ENCODE assay signal across 8 cellular contexts in the genomic region with DNA sequence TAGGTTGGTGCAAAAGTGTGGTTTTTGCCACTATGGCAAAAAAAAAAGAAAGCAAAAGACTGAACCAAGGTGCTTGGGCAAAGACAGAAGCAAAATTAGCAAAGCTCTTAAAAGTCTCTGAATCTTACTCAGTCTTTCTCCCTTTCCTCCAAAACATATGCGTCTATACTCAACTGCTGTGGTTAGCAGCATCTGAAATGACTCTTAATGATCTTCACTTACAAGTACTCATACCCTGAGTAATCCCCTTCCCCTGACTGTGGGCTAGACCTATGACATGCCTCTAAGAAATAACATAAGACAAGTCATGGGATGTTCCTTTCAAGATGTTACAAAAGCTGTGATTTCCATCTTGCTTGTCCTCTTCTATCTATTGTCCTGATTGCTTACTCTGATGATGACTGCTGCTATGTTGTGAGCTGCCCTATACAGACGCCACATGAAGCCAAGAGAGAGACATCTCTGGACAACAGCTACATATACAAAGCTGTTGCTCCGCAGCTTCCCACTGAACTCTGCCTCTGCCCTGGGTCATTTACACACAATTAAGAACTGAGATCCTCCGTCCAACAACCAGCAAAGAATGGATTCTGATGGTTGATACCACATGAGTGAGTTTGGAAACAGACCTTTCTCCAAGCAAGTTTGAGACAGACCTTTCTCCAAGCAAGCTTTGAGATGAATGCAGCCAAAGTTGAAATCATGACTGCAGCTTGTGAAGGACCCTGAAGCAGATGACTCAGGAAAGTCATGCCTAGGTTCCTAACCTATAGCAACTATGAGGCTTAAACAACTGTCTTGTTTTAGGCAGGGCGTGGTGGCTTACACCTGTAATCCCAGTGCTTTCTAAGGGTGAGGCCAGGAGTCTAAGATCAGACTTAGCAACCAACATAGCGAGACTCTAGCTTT. TPM values are rescaled to one million over a fixed set of nuclear protein-coding genes. Genes with fewer than 3 reads are reported as not detected.
A peak's percentile ranks its signal among the peaks of the same experiment; 100 is the strongest.
DNase-seq lines count a peak whose midpoint lies in the region; ATAC-seq and TF ChIP-seq lines count a peak whose summit lies in the region.

No MANE protein-coding gene starts in this region.

- DNase-seq in EL, result peak; percentile 78
- DNase-seq in T-helper 17 cell, result no peak
- no peak for DNase-seq in left colon
- no peak for DNase-seq in MM.1S
- DNase-seq in upper lobe of right lung, result no peak
- no peak for DNase-seq in stomach
- DNase-seq in islet precursor cell, result no peak

- H3K27me3 Mint-ChIP-seq in T-helper 17 cell, result no peaks in the 10 kb centered on the region

- no peak overlapping the region for H3K9ac ChIP-seq in MM.1S (ENCODE audit: low read length)

- ATAC-seq in GM21529 (IDR thresholded peaks at IDR 0.05; ENCODE audit: unreplicated experiment) (peak; percentile 63), T-helper 17 cell (peak; percentile 68), left colon (peak; percentile 58), upper lobe of right lung (no peak)

- peaks cover 7% of the 10 kb centered on the region for H3K36me3 Mint-ChIP-seq in T-helper 17 cell (ENCODE audit: low read depth)

- H3K4me3 ChIP-seq in MM.1S (ENCODE audit: low read length), result no peak overlapping the region
- no peak overlapping the region for H3K4me3 ChIP-seq in upper lobe of right lung
- H3K4me3 ChIP-seq in stomach, result no peak overlapping the region

- H3K27ac Mint-ChIP-seq in T-helper 17 cell, result no peak overlapping the region

- WGBS in stomach, 5 donors, result 45 to 66% (median 52%) methylated on average over 5 to 6 of the region's 6 CpGs

- H3K4me2 ChIP-seq in MM.1S (ENCODE audit: low read depth, low read length), result no peak overlapping the region

- no peak for TF ChIP-seq POLR2A in stomach (IDR thresholded peaks at IDR 0.05)

- H3K27me3 ChIP-seq in MM.1S (replicated peaks; ENCODE audit: insufficient read depth, low read length) (no peaks in the 10 kb centered on the region), upper lobe of right lung (no peaks in the 10 kb centered on the region), stomach (no peaks in the 10 kb centered on the region)

- no peaks in the 10 kb centered on the region for H3F3A ChIP-seq in MM.1S (ENCODE audit: insufficient read depth, low read length)

- H3K36me3 ChIP-seq in MM.1S (replicated peaks; ENCODE audit: insufficient read depth, low read length) (no peaks in the 10 kb centered on the region), upper lobe of right lung (peaks cover 16% of the 10 kb centered on the region), stomach (peaks cover 0 to 20% (median 15%) of the 10 kb centered on the region in 4 donors)

- no peak overlapping the region for H3K27ac ChIP-seq in MM.1S (ENCODE audit: low read length)
- H3K27ac ChIP-seq in upper lobe of right lung, result no peak overlapping the region
- H3K27ac ChIP-seq in stomach, result no peak overlapping the region

- H3K9me2 ChIP-seq in MM.1S (replicated peaks; ENCODE audit: insufficient read depth, low read length), result no peaks in the 10 kb centered on the region

- H4K20me1 ChIP-seq in MM.1S (ENCODE audit: insufficient read depth, low read length), result peaks cover 70% of the 10 kb centered on the region

- H3K4me1 ChIP-seq in MM.1S (ENCODE audit: low read length) (peaks cover 9% of the 10 kb centered on the region; the same call in 1 of the 2 replicates), upper lobe of right lung (peaks cover 55% of the 10 kb centered on the region), stomach (peaks cover 18 to 87% (median 60%) of the 10 kb centered on the region in 4 donors)

- H2AFZ ChIP-seq in MM.1S (ENCODE audit: low read length), result no peak overlapping the region

- no peak for TF ChIP-seq CTCF in MM.1S (IDR thresholded peaks at IDR 0.05; ENCODE audit: low read length)
- no peak for TF ChIP-seq CTCF in upper lobe of right lung (IDR thresholded peaks at IDR 0.05)
- TF ChIP-seq CTCF in stomach (IDR thresholded peaks at IDR 0.05), result no peak

- H3K9me3 ChIP-seq in T-helper 17 cell (ENCODE audit: control insufficient read depth, low read length, poor library complexity, severe bottlenecking), result no peaks in the 10 kb centered on the region
- no peaks in the 10 kb centered on the region for H3K9me3 ChIP-seq in MM.1S (replicated peaks; ENCODE audit: insufficient read depth, low read length)
- no peaks in the 10 kb centered on the region for H3K9me3 ChIP-seq in upper lobe of right lung
- H3K9me3 ChIP-seq in stomach, result no peaks in the 10 kb centered on the region

- peaks cover 52% of the 10 kb centered on the region for H3K4me1 Mint-ChIP-seq in T-helper 17 cell

- peaks cover 99% of the 10 kb centered on the region for H3K79me2 ChIP-seq in MM.1S (ENCODE audit: low read length)

- H3K4me3 Mint-ChIP-seq in T-helper 17 cell, result no peak overlapping the region

- intact Hi-C loops in left colon (cut with DNase I, micrococcal nuclease) (no loop called here), upper lobe of right lung (cut with DNase I) (no loop called here), stomach (cut with DNase I; ENCODE audit: low total_unique reads) (no loop called here)

- TF ChIP-seq EP300 in stomach (IDR thresholded peaks at IDR 0.05), result no peak

RNA-seq across cellular contexts. Expression of gene PUM1, which starts 55.2 kb away (rescaled TPM):
- total RNA-seq in T-helper 17 cell, result 100 to 1,000 TPM; 186 to 202 TPM
- 100 to 1,000 TPM; 111 to 118 TPM for total RNA-seq in left colon
- total RNA-seq in upper lobe of right lung, result 117 TPM
- total RNA-seq in stomach, result 100 to 1,000 TPM in 2 of 5 donors, 10 to 100 TPM in 3; 69.6 to 126 (median 98.2) TPM
- 10 to 100 TPM; 12.9 to 24.1 (median 15.4) TPM for polyA plus RNA-seq in stomach
